27 cellular contexts compared by ENCODE assay signal in genomic region chr4:183211533-183211932, GRCh38.
"Had no signal": no experiment of that assay in that cellular context is flagged by ENCODE, and none has a peak within 500 bp of the region (broad histone marks: within the 10 kb centered on the region; RNA-seq: fewer than 3 reads in every experiment).

No MANE protein-coding gene starts in this region.

- H3K4me3 ChIP-seq: MG63, PC-9, Peyer's patch, SJCRH30 had no signal

- DNase-seq: IMR-90; Karpas-422; KG1; MG63; NCI-H1092; NCI-H1105 treated with DMSO at 0.1 percent for 48 hours; NCI-H1417 treated with DMSO at 0.1 percent for 48 hours; NCI-H146; NCI-H1694 treated with DMSO at 0.1 percent for 48 hours; NCI-H1930; NCI-H2081; NCI-H2107; NCI-H2227 treated with DMSO at 0.1 percent for 48 hours; NCI-H446; NCI-H510A; NCI-H524 treated with DMSO at 0.1 percent for 48 hours; NCI-H69; NCI-H774; NK-92 treated with Interleukin-12 subunit alpha and Interleukin-12 subunit beta, amount 100 ng/mL, for 24 hours; OCI-M1; PC-9; Peyer's patch; SHP77 treated with DMSO at 0.1 percent for 48 hours; SJCRH30 had no signal

- H2AFZ ChIP-seq: PC-9 had no signal

- H3K4me2 ChIP-seq: PC-9 had no signal

- H3K36me3 ChIP-seq: MG63, Peyer's patch, SJCRH30 had no signal

- H3K4me1 ChIP-seq: Peyer's patch, SJCRH30 had no signal

- H3K27ac ChIP-seq: PC-9, Peyer's patch, SJCRH30 had no signal

- H3K9me3 ChIP-seq: MG63, Peyer's patch, SJCRH30 had no signal

- ATAC-seq: HepG2, Right ventricle myocardium inferior, SK-N-SH treated with all-trans-retinoic acid at 6 μM for 48 hours had no signal

- H3K27me3 ChIP-seq: MG63, Peyer's patch, SJCRH30 had no signal
